In the genomic region with DNA sequence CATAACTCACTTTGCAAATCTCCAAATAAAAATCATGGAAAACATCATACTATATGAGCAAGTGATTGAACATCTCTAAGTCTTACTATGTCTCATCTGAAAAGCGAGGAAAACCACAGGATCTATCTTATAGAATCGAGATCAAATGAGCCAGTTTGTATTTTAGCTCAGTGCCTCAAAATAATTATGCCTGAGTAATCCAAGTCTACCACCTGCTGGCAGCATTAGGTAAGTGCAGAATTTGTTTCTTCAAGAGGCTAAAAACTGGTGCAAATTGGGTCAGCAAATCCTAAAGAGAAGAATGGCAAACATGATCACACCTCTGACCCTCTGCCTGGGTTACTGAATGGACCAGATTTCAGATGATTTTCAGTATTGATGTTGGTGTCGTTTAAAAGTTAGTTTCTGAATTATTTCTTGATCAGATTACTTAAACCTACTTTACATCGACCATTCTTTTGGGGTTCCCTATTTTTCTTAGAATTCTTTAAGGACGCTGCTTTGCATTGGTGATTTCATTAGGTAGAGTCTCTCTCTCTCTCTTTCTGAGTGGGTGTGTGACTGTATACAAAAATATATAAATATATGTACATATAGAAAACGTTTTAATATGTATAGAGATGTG, we compare ENCODE assay signal across 8 cellular contexts. TPM values are rescaled to one million over a fixed set of nuclear protein-coding genes. Genes with fewer than 3 reads are reported as not detected.
A peak's percentile ranks its signal among the peaks of the same experiment; 100 is the strongest.
DNase-seq lines count a peak whose midpoint lies in the region; ATAC-seq, FAIRE-seq and TF ChIP-seq lines count a peak whose summit lies in the region.

No MANE protein-coding gene starts in this region.

- no peak overlapping the region for H3K4me3 Mint-ChIP-seq in activated CD4-positive, alpha-beta T cell treated with anti-CD3 and anti-CD28 coated beads for 36 hours

- peak; percentile 91 for FAIRE-seq in K562 (lab: Jason Lieb, UNC)

- H3K9me1 ChIP-seq in K562 (ENCODE audit: control insufficient read depth, insufficient read depth, low read length) = no peaks in the 10 kb centered on the region

- intact Hi-C loops in activated CD4-positive, alpha-beta T cell treated with anti-CD3 and anti-CD28 coated beads for 36 hours (cut with DNase I, micrococcal nuclease) = loop anchor here (1.0 to 10.0 kb wide), 7 partner anchors 97 to 880 kb away; partner anchors contain the start of gene MOCOS (in 1 of the 2)
- intact Hi-C loops in K562 (cut with micrococcal nuclease) = loop anchor here (1.0 to 10.0 kb wide), 6 partner anchors 98 to 880 kb away; partner anchors contain the start of gene MOCOS

- 2% methylated on average over 6 of the region's 6 CpGs for WGBS in K562 (ENCODE audit: insufficient coverage, low coverage, missing lambda C conversion rate)

- H3K4me2 ChIP-seq in K562 (ENCODE audit: insufficient read depth, low read length) = no peak overlapping the region

- DNase-seq in activated CD4-positive, alpha-beta T cell treated with anti-CD3 and anti-CD28 coated beads for 36 hours = peak; percentile 52
- DNase-seq in activated CD4-positive, alpha-beta T cell treated with anti-CD3 and anti-CD28 coated beads for 1 hour = no peak
- DNase-seq in Peyer's patch (peak in 2 of 3 donors; percentile 33 to 80), K562 (ENCODE audit: extremely low read depth in 1 of 4, low spot score in 3 of 4) (peak; percentile 51 to 78 (median 54)), iris pigment epithelial cell (ENCODE audit: low read depth) (peak; percentile 65)
- DNase-seq in stimulated activated CD4-positive, alpha-beta T cell treated with anti-CD3 and anti-CD28 coated beads, Interleukin-4, amount 100 ng/mL, for 24 hours = peak; percentile 57

- no peak overlapping the region for H3K4me3 ChIP-seq in Peyer's patch
- no peak overlapping the region for H3K4me3 ChIP-seq in K562

- H2AFZ ChIP-seq in K562 (ENCODE audit: low read depth, low read length) = no peak overlapping the region

- peak; percentile 98 to 100 for TF ChIP-seq RAD21 in K562 (CRISPR knock-in tag; conservative IDR thresholded peaks at IDR 0.05 in 1 of 2, IDR thresholded peaks at IDR 0.05 in 1 of 2)

- ATAC-seq in activated CD4-positive, alpha-beta T cell treated with anti-CD3 and anti-CD28 coated beads for 36 hours = peak; percentile 44
- ATAC-seq in K562 (peak; percentile 72), GM18517 (IDR thresholded peaks at IDR 0.05; ENCODE audit: unreplicated experiment) (no peak)

- TF ChIP-seq CTCF in LNCAP (IDR thresholded peaks at IDR 0.05) (peak; percentile 88), Peyer's patch (IDR thresholded peaks at IDR 0.05) (peak; percentile 79 to 98 (median 92)), K562 (IDR thresholded peaks at IDR 0.05 in 2 of 3, conservative IDR thresholded peaks at IDR 0.05 in 1 of 3; ENCODE audit: insufficient read depth in 2 of 3, low read depth in 1 of 3, low read length in 3 of 3) (peak; percentile 84 to 98 (median 84))

- no peaks in the 10 kb centered on the region for H4K20me1 ChIP-seq in K562 (replicated peaks; ENCODE audit: control insufficient read depth, insufficient read depth, low read length)

- no TSS peak for BruUV-seq in K562 (replicated peaks; lab: Mats Ljungman, UMichigan)

- in situ Hi-C loops in K562 (cut with MboI) = loop anchor here (5.0 kb wide), 3 partner anchors 182 to 527 kb away; no protein-coding TSS in a partner anchor

- no peaks in the 10 kb centered on the region for H3K36me3 ChIP-seq in Peyer's patch
- H3K36me3 ChIP-seq in K562 (ENCODE audit: control insufficient read depth, insufficient read depth, low read length) = no peaks in the 10 kb centered on the region

- no peaks in the 10 kb centered on the region for H3K4me1 ChIP-seq in Peyer's patch
- H3K4me1 ChIP-seq in K562 (replicated peaks in 1 of 2; ENCODE audit: control insufficient read depth in 2 of 2, insufficient read depth in 2 of 2, low read length in 2 of 2) = no peaks in the 10 kb centered on the region

- H3K27ac ChIP-seq in Peyer's patch (no peak overlapping the region), K562 (ENCODE audit: extremely low read depth, low read depth, low read length) (no peak overlapping the region)

- H3K27me3 ChIP-seq in Peyer's patch (no peaks in the 10 kb centered on the region), K562 (ENCODE audit: control insufficient read depth in 2 of 2, insufficient read depth in 2 of 2, low read length in 2 of 2) (peaks cover 3 to 17% of the 10 kb centered on the region in 2 experiments; a peak in 3 of 5 replicates)

- POLR2A ChIA-PET in activated CD4-positive, alpha-beta T cell treated with anti-CD3 and anti-CD28 coated beads for 36 hours (lab: Charles Lee) = no interaction called here
- POLR2A ChIA-PET in K562 (lab: Yijun Ruan, JAX) = interaction anchor here (0.6 to 0.7 kb wide), 3 partner anchors 154 to 1403 kb away, joined by 3 read pairs; no protein-coding TSS in a partner anchor

- peaks cover 2% of the 10 kb centered on the region for H3K4me1 Mint-ChIP-seq in activated CD4-positive, alpha-beta T cell treated with anti-CD3 and anti-CD28 coated beads for 36 hours

- H3K9ac ChIP-seq in K562 (ENCODE audit: insufficient read depth in 1 of 2, low read depth in 2 of 2, low read length in 2 of 2) = no peak overlapping the region

- no peak overlapping the region for H3K27ac Mint-ChIP-seq in activated CD4-positive, alpha-beta T cell treated with anti-CD3 and anti-CD28 coated beads for 36 hours

- CTCF ChIA-PET in activated CD4-positive, alpha-beta T cell treated with anti-CD3 and anti-CD28 coated beads for 36 hours (lab: Charles Lee) = interaction anchor here (0.5 to 5.1 kb wide), 27 partner anchors 8 to 877 kb away, joined by 3 to 33 read pairs (median 3); no protein-coding TSS in a partner anchor
- CTCF ChIA-PET in K562 (lab: Yijun Ruan, JAX; ENCODE audit: low intra/inter-chr PET ratio) = interaction anchor here (0.8 to 4.2 kb wide), 5 partner anchors 72 to 528 kb away, joined by 3 to 74 read pairs (median 17); no protein-coding TSS in a partner anchor

- H3K79me2 ChIP-seq in K562 (ENCODE audit: control insufficient read depth, insufficient read depth, low read length) = no peaks in the 10 kb centered on the region

- peaks cover 0 to 4% (median 0%) of the 10 kb centered on the region in 4 donors for H3K9me3 ChIP-seq in Peyer's patch
- no peaks in the 10 kb centered on the region for H3K9me3 ChIP-seq in K562 (replicated peaks; ENCODE audit: control insufficient read depth, insufficient read depth, low read depth, low read length)

- no peaks in the 10 kb centered on the region for H3K9me3 Mint-ChIP-seq in activated CD4-positive, alpha-beta T cell treated with anti-CD3 and anti-CD28 coated beads for 36 hours (ENCODE audit: low read depth)

- peaks cover 18% of the 10 kb centered on the region for H3K27me3 Mint-ChIP-seq in activated CD4-positive, alpha-beta T cell treated with anti-CD3 and anti-CD28 coated beads for 36 hours

- no peak for TF ChIP-seq POLR2A in Peyer's patch (IDR thresholded peaks at IDR 0.05)
- no peak for TF ChIP-seq POLR2A in K562 (conservative IDR thresholded peaks at IDR 0.05)

- no peak for TF ChIP-seq EP300 in K562 (IDR thresholded peaks at IDR 0.05; ENCODE audit: low read length)

- H3K36me3 Mint-ChIP-seq in activated CD4-positive, alpha-beta T cell treated with anti-CD3 and anti-CD28 coated beads for 36 hours (ENCODE audit: low read depth) = no peaks in the 10 kb centered on the region

TF ChIP-seq in K562, 482 proteins besides CTCF, POLR2A, EP300 and RAD21 (continues in another document):
- no peak for TF ChIP-seq CREBBP (IDR thresholded peaks at IDR 0.05; ENCODE audit: low read depth, low read length)
- no peak for TF ChIP-seq THRA (IDR thresholded peaks at IDR 0.05)
- 0 out of 2 replicates have a peak, but pooled peaks have one; percentile 38 for TF ChIP-seq LCOR (CRISPR knock-in tag; IDR thresholded peaks at IDR 0.05)
- TF ChIP-seq SMAD2 (IDR thresholded peaks at IDR 0.05; ENCODE audit: low read depth, low read length) = no peak

RNA-seq across cellular contexts. Expression of gene FHOD3, which starts 12.7 kb away (rescaled TPM):
- not detected for total RNA-seq in activated CD4-positive, alpha-beta T cell treated with anti-CD3 and anti-CD28 coated beads for 36 hours
- 10 to 100 TPM in 1 of 4 donors, 1 to 10 TPM in 2, under 1 TPM in 1; 0.53 to 10.7 (median 4.6) TPM for total RNA-seq in Peyer's patch
- total RNA-seq in K562 (2011; cell fraction: chromatin; rRNA removed; ENCODE audit: low replicate concordance) = not detected in 2 replicates
- total RNA-seq in K562 (2011; cell fraction: nucleolus; rRNA removed) = not detected in 2 replicates
- total RNA-seq in K562 (2011; cell fraction: nucleoplasm; rRNA removed) = not detected in 2 replicates
- total RNA-seq in K562 (2014; rRNA removed) = not detected in 2 replicates
- not detected in 2 replicates for total RNA-seq in K562 (2014; rRNA removed; fragmentation: Illumina TruSeq; extraction: Trizol)
- total RNA-seq in K562 (2015; rRNA removed; fragmentation: Illumina TruSeq; extraction: Trizol) = not detected in 2 replicates
- 0.11 TPM in 1 of 2 replicates, not detected in the other for total RNA-seq in K562 (2021)
- polyA plus RNA-seq in K562 (2011; rRNA removed) = not detected in 2 replicates
- polyA plus RNA-seq in K562 (2011; cell fraction: cytosol; rRNA removed) = not detected in 2 replicates
- polyA plus RNA-seq in K562 (2011; cell fraction: nucleus; rRNA removed) = not detected in 2 replicates
- 0.08 TPM in 1 of 2 replicates, not detected in the other for polyA plus RNA-seq in K562 (2012)
- not detected in 2 replicates for polyA plus RNA-seq in K562 (2014; fragmentation: Illumina TruSeq; extraction: Trizol)
- polyA plus RNA-seq in K562 (2014; fragmentation: Nextera tagmentation; extraction: Ambion mirVana) = not detected
- polyA plus RNA-seq in K562 (2014; rRNA removed) = not detected in 2 replicates
- polyA minus RNA-seq in K562 (2011; rRNA and poly(A)+ RNA removed) = not detected in 2 replicates
- polyA minus RNA-seq in K562 (2011; cell fraction: cytosol; rRNA and poly(A)+ RNA removed) = not detected in 2 replicates
- polyA minus RNA-seq in K562 (2011; cell fraction: nucleus; rRNA and poly(A)+ RNA removed) = not detected in 2 replicates
